1 cellular context compared by ENCODE assay signal in genomic region chrX:46029777-46030176, GRCh38.
TF ChIP-seq lines count a peak whose summit lies in the region.

No MANE protein-coding gene starts in this region.

TF ChIP-seq in A549, 52 proteins besides CTCF, POLR2A, EP300 and RAD21 (continued from another document):
- TF ChIP-seq MAX (IDR thresholded peaks at IDR 0.05) (no peak), HEYL (CRISPR knock-in tag; IDR thresholded peaks at IDR 0.05) (no peak)
